ENCODE assay signal across 31 cellular contexts in the genomic region with DNA sequence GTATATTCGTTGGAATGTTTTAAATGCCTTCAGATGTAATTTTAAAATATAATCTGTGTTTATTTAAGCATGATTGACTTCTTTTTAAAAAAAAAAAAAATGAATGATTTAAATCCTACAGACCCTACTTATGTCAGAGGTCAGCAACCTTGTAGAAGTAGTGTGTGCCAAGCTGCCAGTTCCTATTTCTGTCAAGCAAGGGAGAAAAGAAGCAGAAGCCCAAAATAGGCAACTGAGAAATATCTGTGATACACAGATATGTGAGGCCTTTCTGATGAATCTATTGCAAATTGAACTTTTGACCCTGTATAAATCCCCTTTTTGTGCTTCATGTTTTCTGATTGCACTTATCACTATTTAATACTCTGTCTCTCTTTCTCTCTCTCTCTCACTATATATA.
"Had no signal": no experiment of that assay in that cellular context is flagged by ENCODE, and none has a peak within 500 bp of the region (broad histone marks: within the 10 kb centered on the region; RNA-seq: fewer than 3 reads in every experiment).

No MANE protein-coding gene starts in this region.

- ATAC-seq: activated CD4-positive, alpha-beta T cell treated with anti-CD3 and anti-CD28 coated beads for 36 hours; activated CD8-positive, alpha-beta memory T cell treated with anti-CD3 and anti-CD28 coated beads, Interleukin-2, amount 10 ng/mL, durations not matched to agents 7 days and 5 days; activated naive CD4-positive, alpha-beta T cell treated with anti-CD3 and anti-CD28 coated beads, Interleukin-2, amount 50 U/mL, for 72 hours; Right ventricle myocardium inferior had no signal

- H3K27ac Mint-ChIP-seq: activated CD4-positive, alpha-beta memory T cell treated with anti-CD3 and anti-CD28 coated beads, Interleukin-2, amount 10 ng/mL, durations not matched to agents 7 days and 5 days; activated CD4-positive, alpha-beta T cell treated with anti-CD3 and anti-CD28 coated beads for 36 hours; activated CD4-positive, alpha-beta T cell treated with anti-CD3 and anti-CD28 coated beads, Interleukin-2, amount 10 ng/mL, durations not matched to agents 7 days and 5 days; activated CD8-positive, alpha-beta memory T cell treated with anti-CD3 and anti-CD28 coated beads, Interleukin-2, amount 10 ng/mL, durations not matched to agents 7 days and 5 days; activated naive CD4-positive, alpha-beta T cell treated with anti-CD3 and anti-CD28 coated beads for 36 hours; activated naive CD4-positive, alpha-beta T cell treated with anti-CD3 and anti-CD28 coated beads, Interleukin-2, amount 50 U/mL, for 72 hours; T-helper 1 cell treated with Interleukin-12 subunit alpha and Interleukin-12 subunit beta and Interleukin-4 antibody, amounts not matched to agents 30 μg/mL and 1 μg/mL, for 36 hours; T-helper 2 cell treated with Interferon-gamma antibody and Interleukin-4, amounts not matched to agents 5 μg/mL and 100 μg/mL, for 36 hours had no signal

- H3K9me3 Mint-ChIP-seq: activated naive CD4-positive, alpha-beta T cell treated with anti-CD3 and anti-CD28 coated beads, Interleukin-2, amount 50 U/mL, for 72 hours; T-helper 2 cell treated with Interferon-gamma antibody and Interleukin-4, amounts not matched to agents 5 μg/mL and 100 μg/mL, for 36 hours had no signal

- H3K4me3 ChIP-seq: K562, PC-9 had no signal

- H3K27me3 Mint-ChIP-seq: activated CD4-positive, alpha-beta memory T cell treated with anti-CD3 and anti-CD28 coated beads, Interleukin-2, amount 10 ng/mL, durations not matched to agents 7 days and 5 days; activated CD4-positive, alpha-beta T cell treated with anti-CD3 and anti-CD28 coated beads for 36 hours; activated CD4-positive, alpha-beta T cell treated with anti-CD3 and anti-CD28 coated beads, Interleukin-2, amount 10 ng/mL, durations not matched to agents 7 days and 5 days; activated CD8-positive, alpha-beta memory T cell treated with anti-CD3 and anti-CD28 coated beads, Interleukin-2, amount 10 ng/mL, durations not matched to agents 7 days and 5 days; brain had no signal

- H3K4me3 Mint-ChIP-seq: activated CD4-positive, alpha-beta memory T cell treated with anti-CD3 and anti-CD28 coated beads, Interleukin-2, amount 10 ng/mL, durations not matched to agents 7 days and 5 days; activated CD4-positive, alpha-beta T cell treated with anti-CD3 and anti-CD28 coated beads for 36 hours; activated CD4-positive, alpha-beta T cell treated with anti-CD3 and anti-CD28 coated beads, Interleukin-2, amount 10 ng/mL, durations not matched to agents 7 days and 5 days; activated CD8-positive, alpha-beta memory T cell treated with anti-CD3 and anti-CD28 coated beads, Interleukin-2, amount 10 ng/mL, durations not matched to agents 7 days and 5 days; activated naive CD4-positive, alpha-beta T cell treated with anti-CD3 and anti-CD28 coated beads for 36 hours; brain; T-helper 1 cell treated with Interleukin-12 subunit alpha and Interleukin-12 subunit beta and Interleukin-4 antibody, amounts not matched to agents 30 μg/mL and 1 μg/mL, for 36 hours; T-helper 2 cell treated with Interferon-gamma antibody and Interleukin-4, amounts not matched to agents 5 μg/mL and 100 μg/mL, for 36 hours had no signal

- H3K36me3 ChIP-seq: WERI-Rb-1 had no signal

- H3K4me1 Mint-ChIP-seq: activated CD4-positive, alpha-beta memory T cell treated with anti-CD3 and anti-CD28 coated beads, Interleukin-2, amount 10 ng/mL, durations not matched to agents 7 days and 5 days; activated CD4-positive, alpha-beta T cell treated with anti-CD3 and anti-CD28 coated beads for 36 hours; activated CD4-positive, alpha-beta T cell treated with anti-CD3 and anti-CD28 coated beads, Interleukin-2, amount 10 ng/mL, durations not matched to agents 7 days and 5 days; activated CD8-positive, alpha-beta memory T cell treated with anti-CD3 and anti-CD28 coated beads, Interleukin-2, amount 10 ng/mL, durations not matched to agents 7 days and 5 days had no signal

- DNase-seq: activated CD4-positive, alpha-beta memory T cell treated with anti-CD3 and anti-CD28 coated beads, Interleukin-2, amount 10 ng/mL, durations not matched to agents 7 days and 5 days; activated CD4-positive, alpha-beta T cell treated with anti-CD3 and anti-CD28 coated beads for 36 hours; activated CD4-positive, alpha-beta T cell treated with anti-CD3 and anti-CD28 coated beads, Interleukin-2, amount 10 ng/mL, durations not matched to agents 7 days and 5 days; activated CD8-positive, alpha-beta memory T cell treated with anti-CD3 and anti-CD28 coated beads for 24 hours; activated CD8-positive, alpha-beta memory T cell treated with anti-CD3 and anti-CD28 coated beads, Interleukin-2, amount 10 ng/mL, durations not matched to agents 7 days and 5 days; activated CD8-positive, alpha-beta memory T cell treated with anti-CD3 and anti-CD28 coated beads, Interleukin-2, amount 50 U/mL, for 48 hours; activated gamma-delta T cell treated with Interleukin-2 at 50 U/mL for 16 hours; activated naive CD4-positive, alpha-beta T cell treated with anti-CD3 and anti-CD28 coated beads for 36 hours; anterior cingulate cortex; caudate nucleus; cerebellar nuclear complex; NCI-H1092 treated with DMSO at 0.1 percent for 48 hours; NCI-H1417 treated with DMSO at 0.1 percent for 48 hours; NCI-H1694; NCI-H1930; NCI-H2081 treated with DMSO at 0.1 percent for 48 hours; NCI-H226; NCI-H446 treated with DMSO at 0.1 percent for 48 hours; NCI-H524; PC-9; SIG-M5; WERI-Rb-1 had no signal

- FAIRE-seq: bronchial epithelial cell, K562, RCC 7860, TTC549 had no signal
